ENCODE assay signal across 31 cellular contexts in the genomic region with DNA sequence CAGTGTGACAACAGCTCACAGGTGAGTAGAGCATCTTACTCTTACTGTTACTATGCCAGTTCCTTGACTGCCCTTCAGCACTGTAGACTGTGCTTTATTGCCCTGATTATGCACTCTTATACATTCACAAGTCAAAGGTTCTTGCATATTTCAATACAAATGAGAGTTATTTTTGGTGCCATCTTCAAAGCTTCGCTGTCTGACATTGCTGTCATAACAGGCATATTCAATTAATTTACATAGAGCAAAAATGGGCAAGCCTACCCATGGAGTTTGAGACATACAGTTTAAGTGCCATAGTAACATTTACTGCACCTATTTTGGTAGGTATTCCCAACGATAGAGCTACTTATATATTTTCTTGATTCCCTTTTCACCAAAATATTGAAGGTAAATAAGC.
DNase-seq lines count a peak whose midpoint lies in the region; ATAC-seq and TF ChIP-seq lines count a peak whose summit lies in the region.
"Had no signal": no experiment of that assay in that cellular context is flagged by ENCODE, and none has a peak within 500 bp of the region (broad histone marks: within the 10 kb centered on the region; RNA-seq: fewer than 3 reads in every experiment).

No MANE protein-coding gene starts in this region.

- TF ChIP-seq CTCF in Loucy (conservative IDR thresholded peaks at IDR 0.05; ENCODE audit: low read length), result no peak
- no peak for TF ChIP-seq CTCF in neural cell (IDR thresholded peaks at IDR 0.05; ENCODE audit: poor library complexity, severe bottlenecking)

- no peak for ATAC-seq in activated CD4-positive, CD25-positive, alpha-beta regulatory T cell treated with anti-CD3 and anti-CD28 coated beads, Interleukin-2, amount 50 U/mL, for 24 hours
- ATAC-seq: A549; CD8-positive, alpha-beta T cell had no signal

- TF ChIP-seq RAD21 in neural cell (conservative IDR thresholded peaks at IDR 0.05), result no peak

- TF ChIP-seq EP300 in neural cell (conservative IDR thresholded peaks at IDR 0.05; ENCODE audit: poor library complexity, severe bottlenecking), result peak; percentile 92

- H3K36me3 ChIP-seq in Loucy (ENCODE audit: insufficient read depth, low read length) (no peaks in the 10 kb centered on the region), adipocyte (ENCODE audit: control insufficient read depth, insufficient read depth, low read length, severe bottlenecking) (no peaks in the 10 kb centered on the region), neural cell (ENCODE audit: insufficient read depth, low read length) (no peaks in the 10 kb centered on the region)
- H3K36me3 ChIP-seq: BE2C; BLaER1 treated with 17β-estradiol and CSF1 and Interleukin-3, amounts not matched to agents 10 nM and 100 nM had no signal

- H3K4me2 ChIP-seq in Loucy (ENCODE audit: low read depth, low read length, poor library complexity, severe bottlenecking) (no peak overlapping the region), neural cell (ENCODE audit: low read length) (no peak overlapping the region)
- H3K4me2 ChIP-seq: A549; BLaER1; BLaER1 treated with 17β-estradiol and CSF1 and Interleukin-3, amounts not matched to agents 10 nM and 100 nM had no signal

- peak overlapping the region; percentile 45 for H3K27ac ChIP-seq in neural cell (ENCODE audit: low read length)
- H3K27ac ChIP-seq: 22Rv1; A549; BLaER1; BLaER1 treated with 17β-estradiol and CSF1 and Interleukin-3, amounts not matched to agents 10 nM and 100 nM; C4-2B had no signal

- H3K9ac ChIP-seq in Loucy (ENCODE audit: low read depth, low read length, poor library complexity, severe bottlenecking) (no peak overlapping the region), adipocyte (ENCODE audit: low read length) (no peak overlapping the region), neural cell (ENCODE audit: low read length) (no peak overlapping the region)
- H3K9ac ChIP-seq: BLaER1; BLaER1 treated with 17β-estradiol and CSF1 and Interleukin-3, amounts not matched to agents 10 nM and 100 nM had no signal

- H3K9me2 ChIP-seq in Loucy (replicated peaks; ENCODE audit: low read depth, low read length) (no peaks in the 10 kb centered on the region), neural cell (ENCODE audit: insufficient read depth, low read length) (no peaks in the 10 kb centered on the region)

- H2AFZ ChIP-seq in Loucy (ENCODE audit: low read length) (0 out of 2 replicates have a peak overlapping the region, but pooled peaks have one; percentile 22), neural cell (ENCODE audit: low read depth, low read length) (no peak overlapping the region)

- H3F3A ChIP-seq in Loucy (ENCODE audit: low read depth), result no peaks in the 10 kb centered on the region
- no peaks in the 10 kb centered on the region for H3F3A ChIP-seq in neural cell (ENCODE audit: insufficient read depth, low read length, poor library complexity, severe bottlenecking)

- H4K20me1 ChIP-seq in Loucy (ENCODE audit: insufficient read depth, low read length, poor library complexity, severe bottlenecking) (no peaks in the 10 kb centered on the region), neural cell (ENCODE audit: insufficient read depth) (no peaks in the 10 kb centered on the region)
- H4K20me1 ChIP-seq: BLaER1; BLaER1 treated with 17β-estradiol and CSF1 and Interleukin-3, amounts not matched to agents 10 nM and 100 nM had no signal

- H3K9me3 ChIP-seq in Loucy (ENCODE audit: insufficient read depth, low read depth, low read length) (peaks cover 10% of the 10 kb centered on the region; the same call in 1 of the 2 replicates), adipocyte (ENCODE audit: control insufficient read depth, low read length) (peaks cover 11% of the 10 kb centered on the region), neural cell (ENCODE audit: low read length) (peaks cover 5% of the 10 kb centered on the region)
- H3K9me3 ChIP-seq: BE2C had no signal

- no peak overlapping the region for H3K4me3 ChIP-seq in Loucy (ENCODE audit: low read length, poor library complexity, severe bottlenecking)
- H3K4me3 ChIP-seq in adipocyte (ENCODE audit: low read length), result peak overlapping the region; percentile 15
- H3K4me3 ChIP-seq in neural cell (ENCODE audit: low read length), result no peak overlapping the region
- H3K4me3 ChIP-seq: A549; BLaER1; BLaER1 treated with 17β-estradiol and CSF1 and Interleukin-3, amounts not matched to agents 10 nM and 100 nM had no signal

- H3K4me1 ChIP-seq in Loucy (ENCODE audit: insufficient read depth, low read length, poor library complexity, severe bottlenecking) (no peaks in the 10 kb centered on the region), adipocyte (ENCODE audit: control insufficient read depth, insufficient read depth, low read length) (peaks cover 38% of the 10 kb centered on the region)
- H3K4me1 ChIP-seq: BE2C; BLaER1; BLaER1 treated with 17β-estradiol and CSF1 and Interleukin-3, amounts not matched to agents 10 nM and 100 nM; Caco-2 had no signal

- H3K79me2 ChIP-seq in Loucy (ENCODE audit: insufficient read depth, low read length) (no peaks in the 10 kb centered on the region), neural cell (replicated peaks; ENCODE audit: insufficient read depth, low read length) (no peaks in the 10 kb centered on the region)

- DNase-seq in adipocyte (ENCODE audit: low read depth), result no peak
- no peak for DNase-seq in SHP77 (lab: John Stamatoyannopoulos, UW)
- no peak for DNase-seq in hepatic stellate cell (ENCODE audit: low spot score)
- DNase-seq: 8988T; ACHN; AML-193; BE2C; C1 segment of cervical spinal cord; Caco-2; Calu3; CD4-positive, alpha-beta memory T cell; CD4-positive, alpha-beta T cell; CD4-positive, CD25-positive, alpha-beta regulatory T cell; CD8-positive, alpha-beta memory T cell; CD8-positive, alpha-beta T cell; COR-L47; DMS 273 treated with DMSO at 0.1 percent for 48 hours; DMS153; DMS53; DMS79; DMS79 treated with DMSO at 0.1 percent for 48 hours; DND-41; EL had no signal

- H3K27me3 ChIP-seq in Loucy (ENCODE audit: insufficient read depth, low read length, poor library complexity, severe bottlenecking) (no peaks in the 10 kb centered on the region), adipocyte (replicated peaks; ENCODE audit: control insufficient read depth, insufficient read depth, low read length) (no peaks in the 10 kb centered on the region), neural cell (ENCODE audit: insufficient read depth, low read depth, low read length) (no peaks in the 10 kb centered on the region)
- H3K27me3 ChIP-seq: BE2C; BLaER1; BLaER1 treated with 17β-estradiol and CSF1 and Interleukin-3, amounts not matched to agents 10 nM and 100 nM had no signal

TF ChIP-seq in neural cell, 6 proteins besides CTCF, POLR2A, EP300 and RAD21:
- TF ChIP-seq, protein P1, sequence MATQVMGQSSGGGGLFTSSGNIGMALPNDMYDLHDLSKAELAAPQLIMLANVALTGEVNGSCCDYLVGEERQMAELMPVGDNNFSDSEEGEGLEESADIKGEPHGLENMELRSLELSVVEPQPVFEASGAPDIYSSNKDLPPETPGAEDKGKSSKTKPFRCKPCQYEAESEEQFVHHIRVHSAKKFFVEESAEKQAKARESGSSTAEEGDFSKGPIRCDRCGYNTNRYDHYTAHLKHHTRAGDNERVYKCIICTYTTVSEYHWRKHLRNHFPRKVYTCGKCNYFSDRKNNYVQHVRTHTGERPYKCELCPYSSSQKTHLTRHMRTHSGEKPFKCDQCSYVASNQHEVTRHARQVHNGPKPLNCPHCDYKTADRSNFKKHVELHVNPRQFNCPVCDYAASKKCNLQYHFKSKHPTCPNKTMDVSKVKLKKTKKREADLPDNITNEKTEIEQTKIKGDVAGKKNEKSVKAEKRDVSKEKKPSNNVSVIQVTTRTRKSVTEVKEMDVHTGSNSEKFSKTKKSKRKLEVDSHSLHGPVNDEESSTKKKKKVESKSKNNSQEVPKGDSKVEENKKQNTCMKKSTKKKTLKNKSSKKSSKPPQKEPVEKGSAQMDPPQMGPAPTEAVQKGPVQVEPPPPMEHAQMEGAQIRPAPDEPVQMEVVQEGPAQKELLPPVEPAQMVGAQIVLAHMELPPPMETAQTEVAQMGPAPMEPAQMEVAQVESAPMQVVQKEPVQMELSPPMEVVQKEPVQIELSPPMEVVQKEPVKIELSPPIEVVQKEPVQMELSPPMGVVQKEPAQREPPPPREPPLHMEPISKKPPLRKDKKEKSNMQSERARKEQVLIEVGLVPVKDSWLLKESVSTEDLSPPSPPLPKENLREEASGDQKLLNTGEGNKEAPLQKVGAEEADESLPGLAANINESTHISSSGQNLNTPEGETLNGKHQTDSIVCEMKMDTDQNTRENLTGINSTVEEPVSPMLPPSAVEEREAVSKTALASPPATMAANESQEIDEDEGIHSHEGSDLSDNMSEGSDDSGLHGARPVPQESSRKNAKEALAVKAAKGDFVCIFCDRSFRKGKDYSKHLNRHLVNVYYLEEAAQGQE (IDR thresholded peaks at IDR 0.05; ENCODE audit: borderline replicate concordance), result no peak
- TF ChIP-seq MXI1 (conservative IDR thresholded peaks at IDR 0.05; ENCODE audit: poor library complexity, severe bottlenecking), result no peak
- no peak for TF ChIP-seq TAF1 (IDR thresholded peaks at IDR 0.05; ENCODE audit: low read depth)
- no peak for TF ChIP-seq EZH2 (IDR thresholded peaks at IDR 0.05; ENCODE audit: borderline replicate concordance, insufficient read depth, low read length, poor library complexity, severe bottlenecking)
- TF ChIP-seq POLR2AphosphoS5 (IDR thresholded peaks at IDR 0.05), result peak; percentile 63
- TF ChIP-seq SMC3 (conservative IDR thresholded peaks at IDR 0.05; ENCODE audit: poor library complexity), result no peak
